2 cellular contexts compared by ENCODE assay signal in the genomic region with DNA sequence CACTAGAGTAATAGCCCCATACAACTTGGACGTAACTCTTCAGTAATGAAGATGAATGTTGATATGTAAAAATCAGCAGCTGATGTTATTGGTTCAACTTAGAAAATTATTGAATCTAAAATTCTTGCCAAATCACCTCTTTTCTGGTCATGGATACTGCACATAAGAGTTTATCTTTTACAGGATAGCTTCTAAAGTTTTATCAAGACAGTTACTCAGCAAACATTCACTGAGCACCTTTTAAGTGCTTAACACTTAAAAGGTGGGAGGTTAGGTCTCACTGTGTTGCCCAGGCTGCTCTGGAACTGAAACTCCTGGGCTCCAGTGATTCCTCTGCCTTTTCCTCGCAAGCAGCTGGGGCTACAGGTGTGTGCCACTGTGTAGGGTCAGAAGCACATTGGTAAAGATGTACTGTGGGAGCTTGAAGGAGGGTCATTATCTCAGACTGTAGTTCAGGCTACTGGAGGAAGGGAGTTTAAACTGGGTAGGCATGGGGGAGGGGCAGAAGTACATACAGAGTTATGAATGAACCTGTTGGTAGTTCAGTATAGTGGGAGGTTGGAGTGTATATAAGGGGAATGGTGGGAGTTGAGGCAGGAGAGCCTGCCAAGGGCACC.
TF ChIP-seq lines count a peak whose summit lies in the region.

No MANE protein-coding gene starts in this region.

TF ChIP-seq in GM23338, 12 proteins besides CTCF, POLR2A, EP300 and RAD21:
- TF ChIP-seq POLR2AphosphoS5 (IDR thresholded peaks at IDR 0.05; ENCODE audit: low read depth) (no peak), ZNF331 (CRISPR knock-in tag; IDR thresholded peaks at IDR 0.05; ENCODE audit: low read depth) (no peak), JUNB (IDR thresholded peaks at IDR 0.05; ENCODE audit: unreplicated experiment) (no peak), EZH2phosphoT487 (IDR thresholded peaks at IDR 0.05; ENCODE audit: unreplicated experiment) (no peak), ZNF114 (CRISPR knock-in tag; IDR thresholded peaks at IDR 0.05) (no peak), EZH2 (IDR thresholded peaks at IDR 0.05; ENCODE audit: low read depth, unreplicated experiment) (no peak)
- TF ChIP-seq, protein P1, sequence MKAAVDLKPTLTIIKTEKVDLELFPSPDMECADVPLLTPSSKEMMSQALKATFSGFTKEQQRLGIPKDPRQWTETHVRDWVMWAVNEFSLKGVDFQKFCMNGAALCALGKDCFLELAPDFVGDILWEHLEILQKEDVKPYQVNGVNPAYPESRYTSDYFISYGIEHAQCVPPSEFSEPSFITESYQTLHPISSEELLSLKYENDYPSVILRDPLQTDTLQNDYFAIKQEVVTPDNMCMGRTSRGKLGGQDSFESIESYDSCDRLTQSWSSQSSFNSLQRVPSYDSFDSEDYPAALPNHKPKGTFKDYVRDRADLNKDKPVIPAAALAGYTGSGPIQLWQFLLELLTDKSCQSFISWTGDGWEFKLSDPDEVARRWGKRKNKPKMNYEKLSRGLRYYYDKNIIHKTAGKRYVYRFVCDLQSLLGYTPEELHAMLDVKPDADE (IDR thresholded peaks at IDR 0.05), result no peak

TF ChIP-seq in K562, 482 proteins besides CTCF, POLR2A, EP300 and RAD21 (continues in another document):
- TF ChIP-seq, protein P2, sequence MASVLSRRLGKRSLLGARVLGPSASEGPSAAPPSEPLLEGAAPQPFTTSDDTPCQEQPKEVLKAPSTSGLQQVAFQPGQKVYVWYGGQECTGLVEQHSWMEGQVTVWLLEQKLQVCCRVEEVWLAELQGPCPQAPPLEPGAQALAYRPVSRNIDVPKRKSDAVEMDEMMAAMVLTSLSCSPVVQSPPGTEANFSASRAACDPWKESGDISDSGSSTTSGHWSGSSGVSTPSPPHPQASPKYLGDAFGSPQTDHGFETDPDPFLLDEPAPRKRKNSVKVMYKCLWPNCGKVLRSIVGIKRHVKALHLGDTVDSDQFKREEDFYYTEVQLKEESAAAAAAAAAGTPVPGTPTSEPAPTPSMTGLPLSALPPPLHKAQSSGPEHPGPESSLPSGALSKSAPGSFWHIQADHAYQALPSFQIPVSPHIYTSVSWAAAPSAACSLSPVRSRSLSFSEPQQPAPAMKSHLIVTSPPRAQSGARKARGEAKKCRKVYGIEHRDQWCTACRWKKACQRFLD (CRISPR knock-in tag; IDR thresholded peaks at IDR 0.05), result no peak
- TF ChIP-seq FOSL1 (tag; conservative IDR thresholded peaks at IDR 0.05) (no peak), ARID2 (IDR thresholded peaks at IDR 0.05) (peak; percentile 49; the same call in 1 of the 2 replicates), C11orf30 (IDR thresholded peaks at IDR 0.05; ENCODE audit: low read depth) (peak; percentile 28), L3MBTL2 (IDR thresholded peaks at IDR 0.05) (no peak), BCL6 (CRISPR knock-in tag; IDR thresholded peaks at IDR 0.05) (no peak), GTF2E2 (tag; IDR thresholded peaks at IDR 0.05) (no peak), NR2F6 (CRISPR knock-in tag; IDR thresholded peaks at IDR 0.05) (no peak), ILF3 (IDR thresholded peaks at IDR 0.05; ENCODE audit: borderline replicate concordance) (no peak), SRSF7 (optimal IDR thresholded peaks at IDR 0.05; ENCODE audit: low read depth, low read length) (no peak), GTF2F1 (IDR thresholded peaks at IDR 0.05; ENCODE audit: low read depth, low read length) (no peak), GATAD2B (IDR thresholded peaks at IDR 0.05; ENCODE audit: borderline replicate concordance) (no peak), TAF1 (IDR thresholded peaks at IDR 0.05; ENCODE audit: control insufficient read depth, extremely low read depth, insufficient read depth, low read length, severe bottlenecking) (no peak), ZNF77 (CRISPR knock-in tag; IDR thresholded peaks at IDR 0.05) (no peak), ZC3H11A (IDR thresholded peaks at IDR 0.05; ENCODE audit: low read depth, low read length) (no peak), TSC22D4 (tag; IDR thresholded peaks at IDR 0.05) (no peak), CBX3 (IDR thresholded peaks at IDR 0.05; ENCODE audit: borderline replicate concordance in 1 of 2, low read length in 2 of 2) (no peak), RBM39 (optimal IDR thresholded peaks at IDR 0.05; ENCODE audit: low read depth, low read length) (no peak), ETV6 (IDR thresholded peaks at IDR 0.05; ENCODE audit: borderline replicate concordance in 1 of 2, low read depth in 2 of 2, low read length in 1 of 2) (no peak), ETV6 (CRISPR knock-in tag; IDR thresholded peaks at IDR 0.05; ENCODE audit: borderline replicate concordance) (no peak), ZNF274 (IDR thresholded peaks at IDR 0.05; ENCODE audit: borderline replicate concordance, low read depth, low read length) (no peak), TAF7 (tag; IDR thresholded peaks at IDR 0.05) (0 out of 2 replicates have a peak, but pooled peaks have one; percentile 22), HDAC6 (IDR thresholded peaks at IDR 0.05; ENCODE audit: low read depth, low read length) (no peak), KDM1A (IDR thresholded peaks at IDR 0.05) (peak; percentile 27 to 43; a peak in 1 of 4 replicates), TCFL5 (CRISPR knock-in tag; conservative IDR thresholded peaks at IDR 0.05) (no peak), HIVEP1 (CRISPR knock-in tag; IDR thresholded peaks at IDR 0.05) (no peak), HDAC3 (IDR thresholded peaks at IDR 0.05; ENCODE audit: borderline replicate concordance, partially characterized antibody) (no peak), NRF1 (conservative IDR thresholded peaks at IDR 0.05 in 1 of 2, IDR thresholded peaks at IDR 0.05 in 1 of 2) (peak; percentile 15 to 20; a peak in 1 of 4 replicates), FOXA3 (CRISPR knock-in tag; conservative IDR thresholded peaks at IDR 0.05 in 1 of 2, IDR thresholded peaks at IDR 0.05 in 1 of 2) (no peak), MTA1 (IDR thresholded peaks at IDR 0.05; ENCODE audit: borderline replicate concordance) (peak; percentile 24; the same call in 1 of the 2 replicates), TARDBP (IDR thresholded peaks at IDR 0.05) (no peak), ZNF75A (CRISPR knock-in tag; IDR thresholded peaks at IDR 0.05) (no peak), ZKSCAN1 (IDR thresholded peaks at IDR 0.05; ENCODE audit: low read depth, low read length) (no peak), BRCA1 (IDR thresholded peaks at IDR 0.05) (no peak), BRCA1 (CRISPR knock-in tag; IDR thresholded peaks at IDR 0.05) (no peak), SP1 (CRISPR knock-in tag; IDR thresholded peaks at IDR 0.05) (no peak), EHMT2 (IDR thresholded peaks at IDR 0.05) (0 out of 2 replicates have a peak, but pooled peaks have one; percentile 21), GABPB1 (CRISPR knock-in tag; IDR thresholded peaks at IDR 0.05) (no peak), ZNF174 (CRISPR knock-in tag; IDR thresholded peaks at IDR 0.05) (no peak)
- TF ChIP-seq, protein P3, sequence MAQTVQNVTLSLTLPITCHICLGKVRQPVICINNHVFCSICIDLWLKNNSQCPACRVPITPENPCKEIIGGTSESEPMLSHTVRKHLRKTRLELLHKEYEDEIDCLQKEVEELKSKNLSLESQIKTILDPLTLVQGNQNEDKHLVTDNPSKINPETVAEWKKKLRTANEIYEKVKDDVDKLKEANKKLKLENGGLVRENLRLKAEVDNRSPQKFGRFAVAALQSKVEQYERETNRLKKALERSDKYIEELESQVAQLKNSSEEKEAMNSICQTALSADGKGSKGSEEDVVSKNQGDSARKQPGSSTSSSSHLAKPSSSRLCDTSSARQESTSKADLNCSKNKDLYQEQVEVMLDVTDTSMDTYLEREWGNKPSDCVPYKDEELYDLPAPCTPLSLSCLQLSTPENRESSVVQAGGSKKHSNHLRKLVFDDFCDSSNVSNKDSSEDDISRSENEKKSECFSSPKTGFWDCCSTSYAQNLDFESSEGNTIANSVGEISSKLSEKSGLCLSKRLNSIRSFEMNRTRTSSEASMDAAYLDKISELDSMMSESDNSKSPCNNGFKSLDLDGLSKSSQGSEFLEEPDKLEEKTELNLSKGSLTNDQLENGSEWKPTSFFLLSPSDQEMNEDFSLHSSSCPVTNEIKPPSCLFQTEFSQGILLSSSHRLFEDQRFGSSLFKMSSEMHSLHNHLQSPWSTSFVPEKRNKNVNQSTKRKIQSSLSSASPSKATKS (CRISPR knock-in tag; IDR thresholded peaks at IDR 0.05), result no peak
- TF ChIP-seq, protein P4, sequence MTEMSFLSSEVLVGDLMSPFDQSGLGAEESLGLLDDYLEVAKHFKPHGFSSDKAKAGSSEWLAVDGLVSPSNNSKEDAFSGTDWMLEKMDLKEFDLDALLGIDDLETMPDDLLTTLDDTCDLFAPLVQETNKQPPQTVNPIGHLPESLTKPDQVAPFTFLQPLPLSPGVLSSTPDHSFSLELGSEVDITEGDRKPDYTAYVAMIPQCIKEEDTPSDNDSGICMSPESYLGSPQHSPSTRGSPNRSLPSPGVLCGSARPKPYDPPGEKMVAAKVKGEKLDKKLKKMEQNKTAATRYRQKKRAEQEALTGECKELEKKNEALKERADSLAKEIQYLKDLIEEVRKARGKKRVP (CRISPR knock-in tag; IDR thresholded peaks at IDR 0.05), result no peak
- TF ChIP-seq, protein P5, sequence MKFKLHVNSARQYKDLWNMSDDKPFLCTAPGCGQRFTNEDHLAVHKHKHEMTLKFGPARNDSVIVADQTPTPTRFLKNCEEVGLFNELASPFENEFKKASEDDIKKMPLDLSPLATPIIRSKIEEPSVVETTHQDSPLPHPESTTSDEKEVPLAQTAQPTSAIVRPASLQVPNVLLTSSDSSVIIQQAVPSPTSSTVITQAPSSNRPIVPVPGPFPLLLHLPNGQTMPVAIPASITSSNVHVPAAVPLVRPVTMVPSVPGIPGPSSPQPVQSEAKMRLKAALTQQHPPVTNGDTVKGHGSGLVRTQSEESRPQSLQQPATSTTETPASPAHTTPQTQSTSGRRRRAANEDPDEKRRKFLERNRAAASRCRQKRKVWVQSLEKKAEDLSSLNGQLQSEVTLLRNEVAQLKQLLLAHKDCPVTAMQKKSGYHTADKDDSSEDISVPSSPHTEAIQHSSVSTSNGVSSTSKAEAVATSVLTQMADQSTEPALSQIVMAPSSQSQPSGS (CRISPR knock-in tag; IDR thresholded peaks at IDR 0.05), result no peak
- TF ChIP-seq, protein P6, sequence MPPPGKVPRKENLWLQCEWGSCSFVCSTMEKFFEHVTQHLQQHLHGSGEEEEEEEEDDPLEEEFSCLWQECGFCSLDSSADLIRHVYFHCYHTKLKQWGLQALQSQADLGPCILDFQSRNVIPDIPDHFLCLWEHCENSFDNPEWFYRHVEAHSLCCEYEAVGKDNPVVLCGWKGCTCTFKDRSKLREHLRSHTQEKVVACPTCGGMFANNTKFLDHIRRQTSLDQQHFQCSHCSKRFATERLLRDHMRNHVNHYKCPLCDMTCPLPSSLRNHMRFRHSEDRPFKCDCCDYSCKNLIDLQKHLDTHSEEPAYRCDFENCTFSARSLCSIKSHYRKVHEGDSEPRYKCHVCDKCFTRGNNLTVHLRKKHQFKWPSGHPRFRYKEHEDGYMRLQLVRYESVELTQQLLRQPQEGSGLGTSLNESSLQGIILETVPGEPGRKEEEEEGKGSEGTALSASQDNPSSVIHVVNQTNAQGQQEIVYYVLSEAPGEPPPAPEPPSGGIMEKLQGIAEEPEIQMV (tag; conservative IDR thresholded peaks at IDR 0.05; ENCODE audit: low read depth), result no peak
- TF ChIP-seq, protein P7, sequence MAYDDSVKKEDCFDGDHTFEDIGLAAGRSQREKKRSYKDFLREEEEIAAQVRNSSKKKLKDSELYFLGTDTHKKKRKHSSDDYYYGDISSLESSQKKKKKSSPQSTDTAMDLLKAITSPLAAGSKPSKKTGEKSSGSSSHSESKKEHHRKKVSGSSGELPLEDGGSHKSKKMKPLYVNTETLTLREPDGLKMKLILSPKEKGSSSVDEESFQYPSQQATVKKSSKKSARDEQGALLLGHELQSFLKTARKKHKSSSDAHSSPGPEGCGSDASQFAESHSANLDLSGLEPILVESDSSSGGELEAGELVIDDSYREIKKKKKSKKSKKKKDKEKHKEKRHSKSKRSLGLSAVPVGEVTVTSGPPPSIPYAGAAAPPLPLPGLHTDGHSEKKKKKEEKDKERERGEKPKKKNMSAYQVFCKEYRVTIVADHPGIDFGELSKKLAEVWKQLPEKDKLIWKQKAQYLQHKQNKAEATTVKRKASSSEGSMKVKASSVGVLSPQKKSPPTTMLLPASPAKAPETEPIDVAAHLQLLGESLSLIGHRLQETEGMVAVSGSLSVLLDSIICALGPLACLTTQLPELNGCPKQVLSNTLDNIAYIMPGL (CRISPR knock-in tag; IDR thresholded peaks at IDR 0.05), result no peak
